ENCODE assay signal across 8 cellular contexts in genomic region chr5:123720339-123720738, GRCh38.
"Had no signal": no experiment of that assay in that cellular context is flagged by ENCODE, and none has a peak within 500 bp of the region (broad histone marks: within the 10 kb centered on the region; RNA-seq: fewer than 3 reads in every experiment).

No MANE protein-coding gene starts in this region.

- H3K4me1 ChIP-seq: HAP-1 had no signal

- H3K36me3 ChIP-seq: HAP-1 had no signal

- H3K27ac ChIP-seq: GM23248, HL-60 had no signal

- H2AFZ ChIP-seq: GM23248 had no signal

- FAIRE-seq: HepG2 had no signal

- H3K9me3 ChIP-seq: HAP-1 had no signal

- ATAC-seq: HCT116, HepG2 had no signal

- DNase-seq: GM23248, GOT3, H7, KG1 had no signal

- H3K9ac ChIP-seq: GM23248 had no signal

- H3K4me3 ChIP-seq: GM23248, HAP-1 had no signal
